ENCODE assay signal across 10 cellular contexts in genomic region chr9:76643399-76644117, GRCh38.
DNase-seq lines count a peak whose midpoint lies in the region; ATAC-seq and TF ChIP-seq lines count a peak whose summit lies in the region.
"Had no signal": no experiment of that assay in that cellular context is flagged by ENCODE, and none has a peak within 500 bp of the region (broad histone marks: within the 10 kb centered on the region; RNA-seq: fewer than 3 reads in every experiment).

No MANE protein-coding gene starts in this region.

- no peaks in the 10 kb centered on the region for H4K20me1 ChIP-seq in PC-3 (ENCODE audit: low read length)

- intact Hi-C loops in PC-3 (cut with micrococcal nuclease) = no loop called here

- H2AFZ ChIP-seq in PC-3 (ENCODE audit: low read length) = no peak overlapping the region

- no peaks in the 10 kb centered on the region for H3K36me3 ChIP-seq in PC-3 (ENCODE audit: low read depth, low read length)

- DNase-seq in GM10266 (ENCODE audit: extremely low spot score) (peak; percentile 39), globus pallidus (ENCODE audit: low spot score) (peak; percentile 18), mesenteric fat pad (ENCODE audit: low spot score) (no peak), PC-3 (no peak), HT-29 (ENCODE audit: low spot score) (no peak), NCI-H82 (lab: John Stamatoyannopoulos, UW) (no peak)

- no peaks in the 10 kb centered on the region for H3F3A ChIP-seq in PC-3 (ENCODE audit: low read length, unreplicated experiment)

- H3K9ac ChIP-seq in PC-3 (ENCODE audit: low read length) = no peak overlapping the region

- no peak overlapping the region for H3K27ac ChIP-seq in PC-3 (ENCODE audit: low read length)

- POLR2A ChIA-PET in PC-3 (lab: Charles Lee; ENCODE audit: unreplicated experiment) = no interaction called here

- H3K4me2 ChIP-seq in PC-3 (ENCODE audit: low read length) = no peak overlapping the region

- no peaks in the 10 kb centered on the region for H3K9me3 ChIP-seq in PC-3 (ENCODE audit: low read length)

- ATAC-seq in GM21367 (IDR thresholded peaks at IDR 0.05; ENCODE audit: unreplicated experiment) (peak; percentile 96), HG03175 (IDR thresholded peaks at IDR 0.05; ENCODE audit: unreplicated experiment) (peak; percentile 95), PC-3 (no peak)
- ATAC-seq: K562 had no signal

- no peak for TF ChIP-seq CTCF in GM10266 (IDR thresholded peaks at IDR 0.05; ENCODE audit: control insufficient read depth, insufficient read depth, low read depth, missing control alignments)
- TF ChIP-seq CTCF in PC-3 (conservative IDR thresholded peaks at IDR 0.05; ENCODE audit: low read depth, low read length) = no peak

- no peak overlapping the region for H3K4me3 ChIP-seq in PC-3 (ENCODE audit: low read length)
- H3K4me3 ChIP-seq: K562, skin epidermis had no signal

- CTCF ChIA-PET in PC-3 (lab: Charles Lee) = no interaction called here

- H3K9me2 ChIP-seq in PC-3 (replicated peaks; ENCODE audit: low read length) = no peaks in the 10 kb centered on the region

- no TSS peak for BruUV-seq in PC-3 (replicated peaks; lab: Mats Ljungman, UMichigan)

- H3K79me2 ChIP-seq in PC-3 (ENCODE audit: low read length) = no peaks in the 10 kb centered on the region

- peaks cover 34% of the 10 kb centered on the region; the same call in 1 of the 2 replicates for H3K27me3 ChIP-seq in PC-3 (ENCODE audit: low read length)

- no peaks in the 10 kb centered on the region for H3K4me1 ChIP-seq in PC-3 (ENCODE audit: insufficient read depth, low read length)

Comparison
In these comparisons a context has a peak if more than half of its experiments do, and no peak if none do; other contexts are left out.
1. DNase-seq: peak in GM10266 (single experiment) and globus pallidus (single experiment); none in mesenteric fat pad (single experiment), PC-3 (single experiment), HT-29 (single experiment) and NCI-H82 (single experiment).